Comparison of ENCODE assay signal across 8 cellular contexts in the genomic region with DNA sequence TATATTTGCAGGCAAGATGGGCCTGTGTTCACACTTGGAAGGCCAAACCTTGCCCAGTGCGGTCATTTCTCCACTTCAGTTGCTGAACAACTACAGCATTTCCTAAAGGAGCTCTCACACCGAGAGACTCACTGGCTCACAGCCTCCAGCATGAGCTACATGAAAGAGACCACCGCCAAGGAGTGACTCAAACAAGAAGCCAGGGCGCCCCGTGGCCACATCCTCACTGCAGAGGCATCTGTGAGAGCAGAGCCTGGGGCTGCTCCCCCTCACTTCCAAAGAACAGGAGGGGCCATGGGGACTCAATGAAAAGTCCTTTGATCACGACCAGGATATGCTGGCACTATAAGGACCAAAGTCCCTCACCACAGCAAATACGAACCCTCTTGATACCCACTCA. TPM values are rescaled to one million over a fixed set of nuclear protein-coding genes. Genes with fewer than 3 reads are reported as not detected.
DNase-seq lines count a peak whose midpoint lies in the region; ATAC-seq and TF ChIP-seq lines count a peak whose summit lies in the region.

No MANE protein-coding gene starts in this region.

- no peaks in the 10 kb centered on the region for H4K20me1 ChIP-seq in mammary epithelial cell (ENCODE audit: insufficient read depth, low read length)

- peak overlapping the region; percentile 74 to 96 (median 89) for H3K27ac Mint-ChIP-seq in naive thymus-derived CD4-positive, alpha-beta T cell

- peaks cover 0 to 6% (median 0%) of the 10 kb centered on the region in 11 donors for H3K9me3 Mint-ChIP-seq in naive thymus-derived CD4-positive, alpha-beta T cell

- H3K9me3 ChIP-seq in naive thymus-derived CD4-positive, alpha-beta T cell (ENCODE audit: control insufficient read depth in 2 of 3, low read length in 3 of 3) = no peaks in the 10 kb centered on the region
- H3K9me3 ChIP-seq in mammary epithelial cell (replicated peaks; ENCODE audit: insufficient read depth, low read length) (no peaks in the 10 kb centered on the region), HAP-1 (no peaks in the 10 kb centered on the region)

- POLR2A ChIA-PET in naive thymus-derived CD4-positive, alpha-beta T cell (lab: Charles Lee) = interaction anchor here (0.7 to 3.3 kb wide), 4 partner anchors 8 to 413 kb away, joined by 3 to 25 read pairs (median 8); no protein-coding TSS in a partner anchor

- H3K4me2 ChIP-seq in mammary epithelial cell (ENCODE audit: insufficient read depth, low read depth, low read length) = no peak overlapping the region

- H3K27me3 ChIP-seq in naive thymus-derived CD4-positive, alpha-beta T cell (ENCODE audit: control insufficient read depth in 2 of 2, insufficient read depth in 2 of 2, low read length in 2 of 2) = no peaks in the 10 kb centered on the region
- H3K27me3 ChIP-seq in mammary epithelial cell (ENCODE audit: insufficient read depth, low read length) (no peaks in the 10 kb centered on the region), HAP-1 (ENCODE audit: low read depth) (no peaks in the 10 kb centered on the region)

- H3K4me1 Mint-ChIP-seq in naive thymus-derived CD4-positive, alpha-beta T cell = peaks cover 60 to 87% (median 72%) of the 10 kb centered on the region in 7 donors

- H3K27ac ChIP-seq in naive thymus-derived CD4-positive, alpha-beta T cell (ENCODE audit: low read depth, low read length) = no peak overlapping the region
- no peak overlapping the region for H3K27ac ChIP-seq in mammary epithelial cell (ENCODE audit: insufficient read depth, low read depth, low read length)

- CTCF ChIA-PET in naive thymus-derived CD4-positive, alpha-beta T cell (lab: Charles Lee) = interaction anchor here (0.5 kb wide), 1 partner anchor 38 kb away, joined by 3 read pairs; no protein-coding TSS in a partner anchor
- CTCF ChIA-PET in mammary epithelial cell (lab: Charles Lee; ENCODE audit: low non-redundant PET) = no interaction called here

- 29% methylated on average over 7 of the region's 7 CpGs for WGBS in mammary epithelial cell (ENCODE audit: low coverage, missing lambda C conversion rate)

- H3K27me3 Mint-ChIP-seq in naive thymus-derived CD4-positive, alpha-beta T cell = peaks cover 0 to 37% (median 4%) of the 10 kb centered on the region in 5 donors

- intact Hi-C loops in naive thymus-derived CD4-positive, alpha-beta T cell (cut with micrococcal nuclease) = loop anchor here (1.0 to 5.0 kb wide), 6 partner anchors 9 to 1207 kb away; a partner anchor contains a TSS
- intact Hi-C loops in posterior cingulate gyrus (cut with DNase I) = no loop called here
- intact Hi-C loops in mammary epithelial cell (cut with micrococcal nuclease) = no loop called here

- DNase-seq in A172 (ENCODE audit: low spot score) = peak; percentile 62
- DNase-seq in activated T-cell treated with anti-CD3 and anti-CD28 coated beads, Interleukin-2, amount 50 U/mL, for 1 hour = peak; percentile 83
- DNase-seq in naive thymus-derived CD4-positive, alpha-beta T cell = peak; percentile 53 to 92 (median 88)
- DNase-seq in posterior cingulate gyrus = no peak
- DNase-seq in mammary epithelial cell = no peak
- no peak for DNase-seq in globus pallidus (ENCODE audit: low spot score)
- DNase-seq in HAP-1 (ENCODE audit: low spot score in 2 of 2) = no peak

- peak overlapping the region; percentile 62 to 82 (median 68) for H3K4me3 Mint-ChIP-seq in naive thymus-derived CD4-positive, alpha-beta T cell

- H3K4me1 ChIP-seq in naive thymus-derived CD4-positive, alpha-beta T cell (ENCODE audit: control insufficient read depth in 2 of 2, insufficient read depth in 2 of 2, low read length in 2 of 2) = peaks cover 54 to 61% of the 10 kb centered on the region in 2 donors
- H3K4me1 ChIP-seq in mammary epithelial cell (ENCODE audit: insufficient read depth, low read length) = no peaks in the 10 kb centered on the region
- H3K4me1 ChIP-seq in HAP-1 = no peaks in the 10 kb centered on the region

- dilution Hi-C loops in mammary epithelial cell (cut with HindIII; ENCODE audit: low sequenced_read_pairs) = no loop called here

- H3K36me3 Mint-ChIP-seq in naive thymus-derived CD4-positive, alpha-beta T cell = peaks cover 0 to 2% (median 0%) of the 10 kb centered on the region in 5 donors

- in situ Hi-C loops in mammary epithelial cell (cut with MboI; ENCODE audit: low sequenced_read_pairs in 2 of 2) = loop anchor here (25.0 kb wide), 1 partner anchor 218 kb away; no protein-coding TSS in a partner anchor
- in situ Hi-C loops in HAP-1 (cut with MboI; ENCODE audit: low sequenced_read_pairs) = no loop called here

- H3K36me3 ChIP-seq in naive thymus-derived CD4-positive, alpha-beta T cell (ENCODE audit: control insufficient read depth in 2 of 3, insufficient read depth in 3 of 3, low read length in 3 of 3) = no peaks in the 10 kb centered on the region
- H3K36me3 ChIP-seq in mammary epithelial cell (ENCODE audit: insufficient read depth, low read length) (no peaks in the 10 kb centered on the region), HAP-1 (replicated peaks) (no peaks in the 10 kb centered on the region)

- H3K4me3 ChIP-seq in naive thymus-derived CD4-positive, alpha-beta T cell (ENCODE audit: low read length) = peak overlapping the region; percentile 4
- H3K4me3 ChIP-seq in mammary epithelial cell (replicated peaks in 1 of 3; ENCODE audit: insufficient read depth in 1 of 3, low read depth in 2 of 3, low read length in 3 of 3) (no peak overlapping the region), HAP-1 (no peak overlapping the region)

- peak; percentile 79 for ATAC-seq in HG03565 (IDR thresholded peaks at IDR 0.05; ENCODE audit: unreplicated experiment)
- peak; percentile 85 for ATAC-seq in naive thymus-derived CD4-positive, alpha-beta T cell

- no peak overlapping the region for H2AFZ ChIP-seq in mammary epithelial cell (ENCODE audit: low read depth, low read length)

- no peak overlapping the region for H3K9ac ChIP-seq in mammary epithelial cell (ENCODE audit: insufficient read depth, low read length)

- no TSS peak for BruUV-seq in mammary epithelial cell (replicated peaks; lab: Mats Ljungman, UMichigan)

- TF ChIP-seq CTCF in mammary epithelial cell (conservative IDR thresholded peaks at IDR 0.05 in 1 of 2, IDR thresholded peaks at IDR 0.05 in 1 of 2; ENCODE audit: extremely low read depth in 1 of 2, insufficient read depth in 1 of 2, low read depth in 1 of 2, low read length in 2 of 2) = no peak

- no peaks in the 10 kb centered on the region for H3K79me2 ChIP-seq in mammary epithelial cell (ENCODE audit: insufficient read depth, low read length)

RNA-seq across cellular contexts. Expression of a gene that starts 50.0 kb away (rescaled TPM):
- 0.43 and 0.91 TPM in 2 replicates for total RNA-seq in A172 (2014; rRNA removed; shearing (Covaris generic))
- under 1 TPM in 3 of 5 experiments, not detected in 2; 0.21 to 0.71 (median 0.39) TPM for total RNA-seq in naive thymus-derived CD4-positive, alpha-beta T cell
- under 1 TPM; 0.13 to 0.21 TPM for polyA plus RNA-seq in naive thymus-derived CD4-positive, alpha-beta T cell
- total RNA-seq in mammary epithelial cell = not detected
- polyA plus RNA-seq in mammary epithelial cell = 0.14 TPM
- polyA minus RNA-seq in mammary epithelial cell = not detected

Comparison
In these comparisons a context has a peak if more than half of its experiments do, and no peak if none do; other contexts are left out.
1. DNase-seq: peak in A172 (single experiment), activated T-cell treated with anti-CD3 and anti-CD28 coated beads, Interleukin-2, amount 50 U/mL, for 1 hour (single experiment) and naive thymus-derived CD4-positive, alpha-beta T cell (9 of 9); none in posterior cingulate gyrus (0 of 10), mammary epithelial cell (single experiment), globus pallidus (single experiment) and HAP-1 (0 of 2).
2. intact Hi-C loops: an anchor here in naive thymus-derived CD4-positive, alpha-beta T cell (1.0 to 5.0 kb wide); none called in posterior cingulate gyrus and mammary epithelial cell.